Comparison of ENCODE assay signal across 1 cellular context in the genomic region with DNA sequence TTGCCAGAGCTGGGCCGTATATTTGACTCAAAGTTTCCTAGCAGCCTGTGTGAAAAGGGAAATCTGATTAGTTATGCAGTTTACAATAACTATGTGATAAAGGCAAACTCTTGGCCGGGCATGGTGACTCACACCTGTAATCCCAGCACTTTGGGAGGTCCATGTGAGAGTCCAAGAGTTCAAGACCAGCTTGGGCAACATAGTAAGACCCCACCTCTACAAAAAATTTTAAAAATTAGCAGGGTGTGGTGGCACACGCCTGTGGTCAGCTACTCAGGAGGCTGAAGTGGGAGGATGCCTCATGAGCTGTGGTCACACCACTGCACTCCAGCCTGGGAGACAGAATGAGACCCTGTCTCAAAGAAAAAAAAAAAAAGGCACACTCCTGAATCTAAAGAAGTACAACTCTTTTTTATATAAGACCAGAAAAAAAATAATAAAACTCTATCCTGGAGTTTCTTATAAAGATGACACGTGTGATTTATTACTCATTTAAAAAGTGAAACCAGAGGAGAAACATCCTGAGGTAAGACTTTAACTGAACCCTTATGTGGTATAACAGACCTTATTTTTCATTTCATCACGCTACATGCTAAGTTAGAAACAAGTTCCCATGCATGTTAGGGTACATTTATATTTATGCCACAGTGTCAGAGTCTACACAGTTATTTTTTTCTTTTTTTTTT.
TF ChIP-seq lines count a peak whose summit lies in the region.

No MANE protein-coding gene starts in this region.

TF ChIP-seq in GM12878, 131 proteins besides CTCF, POLR2A, EP300 and RAD21 (continued from another document and continues in another):
- TF ChIP-seq CEBPZ (IDR thresholded peaks at IDR 0.05; ENCODE audit: low read depth, low read length): no peak
- no peak for TF ChIP-seq SMAD1 (IDR thresholded peaks at IDR 0.05; ENCODE audit: low read depth, partially characterized antibody)
- TF ChIP-seq GABPA (IDR thresholded peaks at IDR 0.05; ENCODE audit: low read depth): no peak
- peak; percentile 27; the same call in 1 of the 2 replicates for TF ChIP-seq IKZF1 (conservative IDR thresholded peaks at IDR 0.05)
- peak; percentile 48; the same call in 1 of the 2 replicates for TF ChIP-seq CREM (IDR thresholded peaks at IDR 0.05; ENCODE audit: low read depth)
- TF ChIP-seq MTA2 (IDR thresholded peaks at IDR 0.05; ENCODE audit: low read depth): peak; percentile 61; the same call in 1 of the 2 replicates
- no peak for TF ChIP-seq ZNF687 (IDR thresholded peaks at IDR 0.05)
- peak; percentile 43; the same call in 1 of the 2 replicates for TF ChIP-seq PKNOX1 (IDR thresholded peaks at IDR 0.05)
- no peak for TF ChIP-seq SIX5 (IDR thresholded peaks at IDR 0.05; ENCODE audit: low read depth, low read length, severe bottlenecking)
- TF ChIP-seq EED (IDR thresholded peaks at IDR 0.05; ENCODE audit: low read depth): no peak
- TF ChIP-seq FOXM1 (IDR thresholded peaks at IDR 0.05; ENCODE audit: low read depth, low read length): peak; percentile 86; the same call in 1 of the 2 replicates
- TF ChIP-seq SMAD5 (IDR thresholded peaks at IDR 0.05; ENCODE audit: low read depth): no peak
- TF ChIP-seq, protein P1, sequence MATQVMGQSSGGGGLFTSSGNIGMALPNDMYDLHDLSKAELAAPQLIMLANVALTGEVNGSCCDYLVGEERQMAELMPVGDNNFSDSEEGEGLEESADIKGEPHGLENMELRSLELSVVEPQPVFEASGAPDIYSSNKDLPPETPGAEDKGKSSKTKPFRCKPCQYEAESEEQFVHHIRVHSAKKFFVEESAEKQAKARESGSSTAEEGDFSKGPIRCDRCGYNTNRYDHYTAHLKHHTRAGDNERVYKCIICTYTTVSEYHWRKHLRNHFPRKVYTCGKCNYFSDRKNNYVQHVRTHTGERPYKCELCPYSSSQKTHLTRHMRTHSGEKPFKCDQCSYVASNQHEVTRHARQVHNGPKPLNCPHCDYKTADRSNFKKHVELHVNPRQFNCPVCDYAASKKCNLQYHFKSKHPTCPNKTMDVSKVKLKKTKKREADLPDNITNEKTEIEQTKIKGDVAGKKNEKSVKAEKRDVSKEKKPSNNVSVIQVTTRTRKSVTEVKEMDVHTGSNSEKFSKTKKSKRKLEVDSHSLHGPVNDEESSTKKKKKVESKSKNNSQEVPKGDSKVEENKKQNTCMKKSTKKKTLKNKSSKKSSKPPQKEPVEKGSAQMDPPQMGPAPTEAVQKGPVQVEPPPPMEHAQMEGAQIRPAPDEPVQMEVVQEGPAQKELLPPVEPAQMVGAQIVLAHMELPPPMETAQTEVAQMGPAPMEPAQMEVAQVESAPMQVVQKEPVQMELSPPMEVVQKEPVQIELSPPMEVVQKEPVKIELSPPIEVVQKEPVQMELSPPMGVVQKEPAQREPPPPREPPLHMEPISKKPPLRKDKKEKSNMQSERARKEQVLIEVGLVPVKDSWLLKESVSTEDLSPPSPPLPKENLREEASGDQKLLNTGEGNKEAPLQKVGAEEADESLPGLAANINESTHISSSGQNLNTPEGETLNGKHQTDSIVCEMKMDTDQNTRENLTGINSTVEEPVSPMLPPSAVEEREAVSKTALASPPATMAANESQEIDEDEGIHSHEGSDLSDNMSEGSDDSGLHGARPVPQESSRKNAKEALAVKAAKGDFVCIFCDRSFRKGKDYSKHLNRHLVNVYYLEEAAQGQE (IDR thresholded peaks at IDR 0.05; ENCODE audit: low read depth, low read length): no peak
- no peak for TF ChIP-seq SUZ12 (IDR thresholded peaks at IDR 0.05; ENCODE audit: unreplicated experiment)
- no peak for TF ChIP-seq NFYA (IDR thresholded peaks at IDR 0.05; ENCODE audit: borderline replicate concordance, low read depth, low read length)
- no peak for TF ChIP-seq HSF1 (IDR thresholded peaks at IDR 0.05; ENCODE audit: low read depth, low read length)
- TF ChIP-seq ZBTB40 (IDR thresholded peaks at IDR 0.05; ENCODE audit: borderline replicate concordance): no peak
- TF ChIP-seq SMARCA5 (IDR thresholded peaks at IDR 0.05): peak; percentile 38; the same call in 1 of the 2 replicates
- TF ChIP-seq NR2C2 (IDR thresholded peaks at IDR 0.05; ENCODE audit: borderline replicate concordance, control insufficient read depth, insufficient read length, low read depth): no peak
- TF ChIP-seq, protein P2, sequence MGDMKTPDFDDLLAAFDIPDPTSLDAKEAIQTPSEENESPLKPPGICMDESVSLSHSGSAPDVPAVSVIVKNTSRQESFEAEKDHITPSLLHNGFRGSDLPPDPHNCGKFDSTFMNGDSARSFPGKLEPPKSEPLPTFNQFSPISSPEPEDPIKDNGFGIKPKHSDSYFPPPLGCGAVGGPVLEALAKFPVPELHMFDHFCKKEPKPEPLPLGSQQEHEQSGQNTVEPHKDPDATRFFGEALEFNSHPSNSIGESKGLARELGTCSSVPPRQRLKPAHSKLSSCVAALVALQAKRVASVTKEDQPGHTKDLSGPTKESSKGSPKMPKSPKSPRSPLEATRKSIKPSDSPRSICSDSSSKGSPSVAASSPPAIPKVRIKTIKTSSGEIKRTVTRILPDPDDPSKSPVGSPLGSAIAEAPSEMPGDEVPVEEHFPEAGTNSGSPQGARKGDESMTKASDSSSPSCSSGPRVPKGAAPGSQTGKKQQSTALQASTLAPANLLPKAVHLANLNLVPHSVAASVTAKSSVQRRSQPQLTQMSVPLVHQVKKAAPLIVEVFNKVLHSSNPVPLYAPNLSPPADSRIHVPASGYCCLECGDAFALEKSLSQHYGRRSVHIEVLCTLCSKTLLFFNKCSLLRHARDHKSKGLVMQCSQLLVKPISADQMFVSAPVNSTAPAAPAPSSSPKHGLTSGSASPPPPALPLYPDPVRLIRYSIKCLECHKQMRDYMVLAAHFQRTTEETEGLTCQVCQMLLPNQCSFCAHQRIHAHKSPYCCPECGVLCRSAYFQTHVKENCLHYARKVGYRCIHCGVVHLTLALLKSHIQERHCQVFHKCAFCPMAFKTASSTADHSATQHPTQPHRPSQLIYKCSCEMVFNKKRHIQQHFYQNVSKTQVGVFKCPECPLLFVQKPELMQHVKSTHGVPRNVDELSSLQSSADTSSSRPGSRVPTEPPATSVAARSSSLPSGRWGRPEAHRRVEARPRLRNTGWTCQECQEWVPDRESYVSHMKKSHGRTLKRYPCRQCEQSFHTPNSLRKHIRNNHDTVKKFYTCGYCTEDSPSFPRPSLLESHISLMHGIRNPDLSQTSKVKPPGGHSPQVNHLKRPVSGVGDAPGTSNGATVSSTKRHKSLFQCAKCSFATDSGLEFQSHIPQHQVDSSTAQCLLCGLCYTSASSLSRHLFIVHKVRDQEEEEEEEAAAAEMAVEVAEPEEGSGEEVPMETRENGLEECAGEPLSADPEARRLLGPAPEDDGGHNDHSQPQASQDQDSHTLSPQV (IDR thresholded peaks at IDR 0.05): no peak
- TF ChIP-seq ZBED1 (IDR thresholded peaks at IDR 0.05; ENCODE audit: borderline replicate concordance): no peak; the same call in 1 of the 2 replicates
- TF ChIP-seq RB1 (IDR thresholded peaks at IDR 0.05; ENCODE audit: borderline replicate concordance): no peak
- TF ChIP-seq SREBF2 (IDR thresholded peaks at IDR 0.05; ENCODE audit: low read length): no peak
- peak; percentile 77 for TF ChIP-seq ZSCAN29 (IDR thresholded peaks at IDR 0.05)
- TF ChIP-seq MTA3 (IDR thresholded peaks at IDR 0.05; ENCODE audit: borderline replicate concordance, low read length): no peak
- TF ChIP-seq YY1 (IDR thresholded peaks at IDR 0.05; ENCODE audit: low read depth, low read length): no peak
